ENCODE assay signal across 8 cellular contexts in the genomic region with DNA sequence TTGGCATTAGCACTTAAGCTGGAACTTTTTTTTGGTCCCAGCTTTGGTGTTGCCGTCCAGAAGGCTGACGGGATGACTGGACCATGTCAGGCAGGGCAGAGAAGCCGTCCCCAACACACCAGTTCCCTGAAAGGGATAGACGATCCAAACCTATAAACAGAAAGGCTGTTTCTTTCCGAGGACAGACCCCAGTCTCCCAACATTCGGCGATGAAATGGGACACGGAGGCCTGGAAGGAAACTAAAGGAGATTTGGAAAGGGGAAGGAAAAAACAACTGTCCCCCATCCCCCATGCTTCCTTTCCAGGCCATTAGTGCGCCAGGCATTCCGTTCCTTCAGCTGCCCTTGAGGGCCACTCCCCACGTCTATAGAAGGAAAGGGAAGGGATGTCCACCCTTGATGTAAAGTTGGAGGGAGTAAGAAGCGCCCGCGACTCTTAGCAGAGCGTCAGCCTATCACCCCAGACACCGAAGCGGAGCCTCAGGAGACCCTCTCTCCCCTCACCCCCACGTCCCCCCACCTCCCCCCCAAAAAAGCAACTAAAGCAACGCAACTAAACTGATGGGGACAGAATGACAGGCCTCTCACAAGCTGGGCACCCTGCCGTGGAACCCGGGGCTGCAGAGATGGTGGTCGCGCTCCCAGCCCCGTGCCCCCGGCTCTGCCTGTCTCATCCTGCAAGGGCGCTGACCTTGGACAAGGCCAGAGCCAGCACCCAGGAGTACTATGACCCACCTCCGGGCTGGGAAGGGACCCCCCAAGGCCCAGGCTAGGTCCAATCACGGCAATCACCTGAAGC. TPM values are rescaled to one million over a fixed set of nuclear protein-coding genes. Genes with fewer than 3 reads are reported as not detected.
DNase-seq lines count a peak whose midpoint lies in the region; ATAC-seq, FAIRE-seq and TF ChIP-seq lines count a peak whose summit lies in the region.

No MANE protein-coding gene starts in this region.

- peak overlapping the region; percentile 95 for H3K4me3 ChIP-seq in astrocyte of the cerebellum (ENCODE audit: low read depth, low read length)
- H3K4me3 ChIP-seq in kidney (ENCODE audit: low read length in 2 of 2) = peak overlapping the region; percentile 72 to 92
- peak overlapping the region; percentile 79 to 98 for H3K4me3 ChIP-seq in stomach smooth muscle (ENCODE audit: low read length in 2 of 2)

- H3K27ac ChIP-seq in kidney (ENCODE audit: low read depth in 2 of 2, low read length in 2 of 2) = peak overlapping the region; percentile 99
- peak overlapping the region; percentile 96 for H3K27ac ChIP-seq in stomach smooth muscle (ENCODE audit: low read length)

- no peaks in the 10 kb centered on the region for H3K36me3 ChIP-seq in kidney (ENCODE audit: control insufficient read depth in 1 of 2, insufficient read depth in 2 of 2, low read length in 2 of 2)
- peaks cover 0 to 7% of the 10 kb centered on the region in 2 donors for H3K36me3 ChIP-seq in stomach smooth muscle (ENCODE audit: control insufficient read depth in 2 of 2, insufficient read depth in 2 of 2, low read length in 2 of 2)

- no peaks in the 10 kb centered on the region for H3K27me3 ChIP-seq in stomach smooth muscle (ENCODE audit: control insufficient read depth in 1 of 2, insufficient read depth in 2 of 2, low read length in 2 of 2)

- ATAC-seq in HG02642 (IDR thresholded peaks at IDR 0.05; ENCODE audit: poor library complexity, unreplicated experiment) = no peak

- intact Hi-C loops in kidney (cut with DNase I) = no loop called here

- DNase-seq in EL = peak; percentile 47
- DNase-seq in KBM-7 = peak; percentile 42
- no peak for DNase-seq in astrocyte of the cerebellum (ENCODE audit: low read depth)
- no peak for DNase-seq in kidney
- DNase-seq in 8988T = no peak
- DNase-seq in stimulated activated CD4-positive, alpha-beta T cell treated with anti-CD3 and anti-CD28 coated beads, Interleukin-4, amount 100 ng/mL, for 24 hours = no peak

- no peaks in the 10 kb centered on the region for H3K9me3 ChIP-seq in kidney (ENCODE audit: control insufficient read depth in 1 of 2, low read length in 2 of 2)
- H3K9me3 ChIP-seq in stomach smooth muscle (ENCODE audit: control insufficient read depth in 2 of 2, low read length in 2 of 2) = no peaks in the 10 kb centered on the region

- in situ Hi-C loops in KBM-7 (cut with MboI; ENCODE audit: low pct_unique_long_range_greater_than_20kb, low sequenced_read_pairs) (loop anchor here (10.0 kb wide), 1 partner anchor 122 kb away; no protein-coding TSS in a partner anchor), astrocyte of the cerebellum (cut with HindIII; ENCODE audit: low sequenced_read_pairs) (no loop called here)

- H3K9ac ChIP-seq in kidney (ENCODE audit: low read length in 2 of 2) (peak overlapping the region; percentile 91 to 95), stomach smooth muscle (ENCODE audit: low read length in 2 of 2) (peak overlapping the region; percentile 90 to 98)

- TF ChIP-seq CTCF in astrocyte of the cerebellum (IDR thresholded peaks at IDR 0.05; ENCODE audit: low read depth, low read length, missing control alignments) = no peak
- TF ChIP-seq CTCF in kidney (IDR thresholded peaks at IDR 0.05; ENCODE audit: borderline replicate concordance, extremely low read depth, insufficient read depth) = no peak

- FAIRE-seq in kidney (lab: Jason Lieb, UNC) = no peak

- peaks cover 20 to 35% of the 10 kb centered on the region in 2 donors for H3K4me1 ChIP-seq in kidney (ENCODE audit: control insufficient read depth in 1 of 2, insufficient read depth in 1 of 2, low read depth in 1 of 2, low read length in 2 of 2)
- peaks cover 49% of the 10 kb centered on the region for H3K4me1 ChIP-seq in stomach smooth muscle (ENCODE audit: control insufficient read depth, insufficient read depth, low read length)

RNA-seq across cellular contexts. Expression of gene BLCAP, which starts 0.6 kb away (rescaled TPM):
- total RNA-seq in kidney = 76.1 TPM
- polyA plus RNA-seq in kidney (ENCODE audit: insufficient read depth, low read depth, low replicate concordance) = 106 TPM

RNA-seq across cellular contexts. Expression of gene NNAT, which starts 6.0 kb away (rescaled TPM):
- total RNA-seq in kidney = 0.25 TPM
- not detected for polyA plus RNA-seq in kidney (ENCODE audit: insufficient read depth, low read depth, low replicate concordance)

Comparison
In these comparisons a context has a peak if more than half of its experiments do, and no peak if none do; other contexts are left out.
1. DNase-seq: peak in EL (single experiment) and KBM-7 (single experiment); none in astrocyte of the cerebellum (single experiment), kidney (single experiment), 8988T (single experiment) and stimulated activated CD4-positive, alpha-beta T cell treated with anti-CD3 and anti-CD28 coated beads, Interleukin-4, amount 100 ng/mL, for 24 hours (single experiment).
2. Peak in every context shown above with its lines, with median percentiles within 50 percentile points of each other: H3K4me3 ChIP-seq.